ENCODE assay signal across 14 cellular contexts in the genomic region with DNA sequence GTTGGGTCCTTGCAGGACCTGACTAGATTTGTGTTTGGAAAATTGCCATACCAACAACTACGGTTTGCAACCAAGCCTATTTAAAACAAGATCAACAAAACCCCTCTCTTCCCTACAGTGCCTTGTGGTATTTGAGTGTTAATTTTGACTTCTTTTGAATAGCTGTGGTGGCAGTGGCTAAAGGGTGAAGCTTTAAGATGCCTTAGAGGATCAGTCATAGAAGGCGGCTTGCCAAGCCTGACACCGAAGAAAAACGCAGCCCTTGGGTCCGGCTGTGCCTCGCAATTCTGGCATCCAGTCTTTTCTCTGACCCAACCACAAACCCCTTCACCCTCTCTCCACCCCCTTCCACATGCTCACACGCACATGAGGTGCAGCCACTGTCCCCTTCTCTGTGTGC. TPM values are rescaled to one million over a fixed set of nuclear protein-coding genes. Genes with fewer than 3 reads are reported as not detected.
A peak's percentile ranks its signal among the peaks of the same experiment; 100 is the strongest.
DNase-seq lines count a peak whose midpoint lies in the region; ATAC-seq and TF ChIP-seq lines count a peak whose summit lies in the region.
"Had no signal": no experiment of that assay in that cellular context is flagged by ENCODE, and none has a peak within 500 bp of the region (broad histone marks: within the 10 kb centered on the region; RNA-seq: fewer than 3 reads in every experiment).

No MANE protein-coding gene starts in this region.

- ATAC-seq in psoas muscle (peak in 1 of 4 donors; percentile 33), WTC11 (no peak)
- ATAC-seq: body of pancreas; stimulated activated effector memory CD8-positive, alpha-beta T cell treated with anti-CD3 and anti-CD28 coated beads, Interleukin-12 subunit alpha, Interleukin-12 subunit beta, amount 100 ng/mL, for 72 hours had no signal

- no peaks in the 10 kb centered on the region for H3K36me3 Mint-ChIP-seq in WTC11
- H3K36me3 Mint-ChIP-seq: stimulated activated effector memory CD8-positive, alpha-beta T cell treated with anti-CD3 and anti-CD28 coated beads, Interleukin-12 subunit alpha, Interleukin-12 subunit beta, amount 100 ng/mL, for 72 hours had no signal

- no TSS peak for BruUV-seq in PC-9 (replicated peaks; lab: Mats Ljungman, UMichigan)

- H3K9me3 ChIP-seq in PC-9 (ENCODE audit: insufficient read depth, low read depth) = no peaks in the 10 kb centered on the region
- H3K9me3 ChIP-seq in psoas muscle = no peaks in the 10 kb centered on the region
- H3K9me3 ChIP-seq: body of pancreas had no signal

- no peaks in the 10 kb centered on the region for H3K36me3 ChIP-seq in PC-9 (ENCODE audit: low read depth)
- no peaks in the 10 kb centered on the region for H3K36me3 ChIP-seq in psoas muscle (ENCODE audit: insufficient read depth in 1 of 2, low read depth in 1 of 2)

- no peaks in the 10 kb centered on the region for H3K27me3 ChIP-seq in PC-9 (ENCODE audit: insufficient read depth, low read depth)
- peaks cover 0 to 8% (median 2%) of the 10 kb centered on the region in 3 donors for H3K27me3 ChIP-seq in psoas muscle (ENCODE audit: insufficient read depth in 3 of 3, low read length in 2 of 3)
- H3K27me3 ChIP-seq: body of pancreas had no signal

- H4K20me1 ChIP-seq in PC-9 (ENCODE audit: insufficient read depth) = no peaks in the 10 kb centered on the region

- 0 out of 2 replicates have a peak overlapping the region, but pooled peaks have one; percentile 4 for H3K4me2 ChIP-seq in PC-9

- H3K4me1 Mint-ChIP-seq in WTC11 = no peaks in the 10 kb centered on the region
- H3K4me1 Mint-ChIP-seq: stimulated activated effector memory CD8-positive, alpha-beta T cell treated with anti-CD3 and anti-CD28 coated beads, Interleukin-12 subunit alpha, Interleukin-12 subunit beta, amount 100 ng/mL, for 72 hours had no signal

- POLR2A ChIA-PET in PC-9 (lab: Charles Lee; ENCODE audit: unreplicated experiment) = interaction anchor here (0.7 kb wide), 1 partner anchor 28 kb away, joined by 5 read pairs; no protein-coding TSS in a partner anchor
- POLR2A ChIA-PET in WTC11 (lab: Charles Lee) = no interaction called here

- no peak overlapping the region for H3K27ac Mint-ChIP-seq in WTC11
- H3K27ac Mint-ChIP-seq: stimulated activated effector memory CD8-positive, alpha-beta T cell treated with anti-CD3 and anti-CD28 coated beads, Interleukin-12 subunit alpha, Interleukin-12 subunit beta, amount 100 ng/mL, for 72 hours had no signal

- H3K79me2 ChIP-seq in PC-9 (ENCODE audit: low read depth) = no peaks in the 10 kb centered on the region

- WGBS in psoas muscle, 3 donors = 26 to 29% (median 28%) methylated on average over 7 of the region's 7 CpGs

- H3K4me3 ChIP-seq in PC-9 = no peak overlapping the region
- H3K4me3 ChIP-seq in epithelial cell of proximal tubule (ENCODE audit: low read depth, low read length) = no peak overlapping the region
- no peak overlapping the region for H3K4me3 ChIP-seq in psoas muscle
- H3K4me3 ChIP-seq: body of pancreas had no signal

- H3K9me2 ChIP-seq in PC-9 (ENCODE audit: insufficient read depth) = no peaks in the 10 kb centered on the region

- peak; percentile 89 for DNase-seq in GM03348 (ENCODE audit: low spot score)
- peak; percentile 38 to 74 for DNase-seq in PC-9
- DNase-seq in epithelial cell of proximal tubule (ENCODE audit: low read depth) = peak; percentile 59
- peak; percentile 43 to 61 for DNase-seq in psoas muscle
- DNase-seq in DMS 273 treated with DMSO at 0.1 percent for 48 hours (lab: John Stamatoyannopoulos, UW) = no peak
- DNase-seq in activated T-cell treated with anti-CD3 and anti-CD28 coated beads, Interleukin-2, amount 50 U/mL, for 1 hour = no peak
- DNase-seq in WTC11 (ENCODE audit: low spot score) = no peak
- DNase-seq in substantia nigra (lab: John Stamatoyannopoulos, UW) = no peak
- DNase-seq: DMS153, MM.1S had no signal

- CTCF ChIA-PET in PC-9 (lab: Charles Lee) = no interaction called here
- CTCF ChIA-PET in WTC11 (lab: Charles Lee) = interaction anchor here (1.3 kb wide), 1 partner anchor 36 kb away, joined by 3 read pairs; no protein-coding TSS in a partner anchor

- H3K4me1 ChIP-seq in PC-9 (replicated peaks; ENCODE audit: insufficient read depth) (peaks cover 16% of the 10 kb centered on the region; the same call in 1 of the 2 replicates), psoas muscle (no peaks in the 10 kb centered on the region)
- H3K4me1 ChIP-seq: body of pancreas had no signal

- no peak overlapping the region for H3K27ac ChIP-seq in PC-9
- no peak overlapping the region for H3K27ac ChIP-seq in psoas muscle
- H3K27ac ChIP-seq in substantia nigra (ENCODE audit: low read depth, low read length, poor library complexity, severe bottlenecking) = no peak overlapping the region
- H3K27ac ChIP-seq: body of pancreas had no signal

- H2AFZ ChIP-seq in PC-9 = no peak overlapping the region

- H3F3A ChIP-seq in PC-9 (ENCODE audit: insufficient read depth, low read depth) = no peaks in the 10 kb centered on the region

- TF ChIP-seq CTCF in PC-9 (conservative IDR thresholded peaks at IDR 0.05) = no peak
- no peak for TF ChIP-seq CTCF in epithelial cell of proximal tubule (conservative IDR thresholded peaks at IDR 0.05; ENCODE audit: low read depth, low read length)
- TF ChIP-seq CTCF in psoas muscle (IDR thresholded peaks at IDR 0.05) = no peak
- no peak for TF ChIP-seq CTCF in WTC11 (IDR thresholded peaks at IDR 0.05)

- no peaks in the 10 kb centered on the region for H3K27me3 Mint-ChIP-seq in WTC11 (ENCODE audit: low read depth)

- intact Hi-C loops in PC-9 (cut with micrococcal nuclease; ENCODE audit: unreplicated experiment) (no loop called here), psoas muscle (cut with DNase I) (no loop called here)

- no peaks in the 10 kb centered on the region for H3K9me3 Mint-ChIP-seq in WTC11
- H3K9me3 Mint-ChIP-seq: stimulated activated effector memory CD8-positive, alpha-beta T cell treated with anti-CD3 and anti-CD28 coated beads, Interleukin-12 subunit alpha, Interleukin-12 subunit beta, amount 100 ng/mL, for 72 hours had no signal

- no peak overlapping the region for H3K4me3 Mint-ChIP-seq in WTC11
- H3K4me3 Mint-ChIP-seq: stimulated activated effector memory CD8-positive, alpha-beta T cell treated with anti-CD3 and anti-CD28 coated beads, Interleukin-12 subunit alpha, Interleukin-12 subunit beta, amount 100 ng/mL, for 72 hours had no signal

TF ChIP-seq in WTC11, 78 proteins besides CTCF, POLR2A, EP300 and RAD21 (continues in another document):
- TF ChIP-seq, protein P1, sequence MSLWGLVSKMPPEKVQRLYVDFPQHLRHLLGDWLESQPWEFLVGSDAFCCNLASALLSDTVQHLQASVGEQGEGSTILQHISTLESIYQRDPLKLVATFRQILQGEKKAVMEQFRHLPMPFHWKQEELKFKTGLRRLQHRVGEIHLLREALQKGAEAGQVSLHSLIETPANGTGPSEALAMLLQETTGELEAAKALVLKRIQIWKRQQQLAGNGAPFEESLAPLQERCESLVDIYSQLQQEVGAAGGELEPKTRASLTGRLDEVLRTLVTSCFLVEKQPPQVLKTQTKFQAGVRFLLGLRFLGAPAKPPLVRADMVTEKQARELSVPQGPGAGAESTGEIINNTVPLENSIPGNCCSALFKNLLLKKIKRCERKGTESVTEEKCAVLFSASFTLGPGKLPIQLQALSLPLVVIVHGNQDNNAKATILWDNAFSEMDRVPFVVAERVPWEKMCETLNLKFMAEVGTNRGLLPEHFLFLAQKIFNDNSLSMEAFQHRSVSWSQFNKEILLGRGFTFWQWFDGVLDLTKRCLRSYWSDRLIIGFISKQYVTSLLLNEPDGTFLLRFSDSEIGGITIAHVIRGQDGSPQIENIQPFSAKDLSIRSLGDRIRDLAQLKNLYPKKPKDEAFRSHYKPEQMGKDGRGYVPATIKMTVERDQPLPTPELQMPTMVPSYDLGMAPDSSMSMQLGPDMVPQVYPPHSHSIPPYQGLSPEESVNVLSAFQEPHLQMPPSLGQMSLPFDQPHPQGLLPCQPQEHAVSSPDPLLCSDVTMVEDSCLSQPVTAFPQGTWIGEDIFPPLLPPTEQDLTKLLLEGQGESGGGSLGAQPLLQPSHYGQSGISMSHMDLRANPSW (CRISPR knock-in tag; conservative IDR thresholded peaks at IDR 0.05; ENCODE audit: low read depth) = no peak
- TF ChIP-seq, protein P2, sequence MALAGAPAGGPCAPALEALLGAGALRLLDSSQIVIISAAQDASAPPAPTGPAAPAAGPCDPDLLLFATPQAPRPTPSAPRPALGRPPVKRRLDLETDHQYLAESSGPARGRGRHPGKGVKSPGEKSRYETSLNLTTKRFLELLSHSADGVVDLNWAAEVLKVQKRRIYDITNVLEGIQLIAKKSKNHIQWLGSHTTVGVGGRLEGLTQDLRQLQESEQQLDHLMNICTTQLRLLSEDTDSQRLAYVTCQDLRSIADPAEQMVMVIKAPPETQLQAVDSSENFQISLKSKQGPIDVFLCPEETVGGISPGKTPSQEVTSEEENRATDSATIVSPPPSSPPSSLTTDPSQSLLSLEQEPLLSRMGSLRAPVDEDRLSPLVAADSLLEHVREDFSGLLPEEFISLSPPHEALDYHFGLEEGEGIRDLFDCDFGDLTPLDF (CRISPR knock-in tag; IDR thresholded peaks at IDR 0.05) = no peak
- TF ChIP-seq, protein P3, sequence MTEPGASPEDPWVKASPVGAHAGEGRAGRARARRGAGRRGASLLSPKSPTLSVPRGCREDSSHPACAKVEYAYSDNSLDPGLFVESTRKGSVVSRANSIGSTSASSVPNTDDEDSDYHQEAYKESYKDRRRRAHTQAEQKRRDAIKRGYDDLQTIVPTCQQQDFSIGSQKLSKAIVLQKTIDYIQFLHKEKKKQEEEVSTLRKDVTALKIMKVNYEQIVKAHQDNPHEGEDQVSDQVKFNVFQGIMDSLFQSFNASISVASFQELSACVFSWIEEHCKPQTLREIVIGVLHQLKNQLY (CRISPR knock-in tag; IDR thresholded peaks at IDR 0.05) = no peak
- no peak for TF ChIP-seq ZNF416 (CRISPR knock-in tag; IDR thresholded peaks at IDR 0.05)
- TF ChIP-seq SP1 (CRISPR knock-in tag; conservative IDR thresholded peaks at IDR 0.05) = no peak
- TF ChIP-seq RORB (CRISPR knock-in tag; IDR thresholded peaks at IDR 0.05) = no peak
- no peak for TF ChIP-seq NFE2L1 (CRISPR knock-in tag; IDR thresholded peaks at IDR 0.05)
- TF ChIP-seq ZNF219 (CRISPR knock-in tag; IDR thresholded peaks at IDR 0.05; ENCODE audit: borderline replicate concordance) = no peak
- TF ChIP-seq ETV6 (CRISPR knock-in tag; IDR thresholded peaks at IDR 0.05) = no peak
- no peak for TF ChIP-seq NR3C1 (CRISPR knock-in tag; conservative IDR thresholded peaks at IDR 0.05; ENCODE audit: low read depth)
- no peak for TF ChIP-seq SOX15 (CRISPR knock-in tag; IDR thresholded peaks at IDR 0.05)

RNA-seq across cellular contexts. Expression of a gene that starts 32.6 kb away (rescaled TPM):
- total RNA-seq in PC-9 (2021) (not detected in 2 replicates), epithelial cell of proximal tubule (0.29 and 1.3 TPM in 2 replicates), psoas muscle (1 to 10 TPM; 1.5 to 4.9 (median 2.8) TPM), WTC11 (2021) (1.0 to 1.2 TPM (median 1.1 TPM) in 3 replicates)
- 1 to 10 TPM in 2 of 3 donors, under 1 TPM in 1; 0.96 to 4.8 (median 3.4) TPM for polyA plus RNA-seq in psoas muscle
- total RNA-seq: activated CD8-positive, alpha-beta memory T cell treated with anti-CD3 and anti-CD28 coated beads for 36 hours; T-helper 1 cell treated with Interleukin-12 subunit alpha and Interleukin-12 subunit beta and Interleukin-4 antibody, amounts not matched to agents 30 ng/mL and 1 ng/mL, for 36 hours had no signal

Comparison
In these comparisons a context has a peak if more than half of its experiments do, and no peak if none do; other contexts are left out.
1. DNase-seq: peak in GM03348 (single experiment), PC-9 (2 of 2), epithelial cell of proximal tubule (single experiment) and psoas muscle (2 of 2); none in DMS 273 treated with DMSO at 0.1 percent for 48 hours (single experiment), activated T-cell treated with anti-CD3 and anti-CD28 coated beads, Interleukin-2, amount 50 U/mL, for 1 hour (single experiment), WTC11 (single experiment) and substantia nigra (0 of 49).